ENCODE assay signal across 14 cellular contexts in the genomic region with DNA sequence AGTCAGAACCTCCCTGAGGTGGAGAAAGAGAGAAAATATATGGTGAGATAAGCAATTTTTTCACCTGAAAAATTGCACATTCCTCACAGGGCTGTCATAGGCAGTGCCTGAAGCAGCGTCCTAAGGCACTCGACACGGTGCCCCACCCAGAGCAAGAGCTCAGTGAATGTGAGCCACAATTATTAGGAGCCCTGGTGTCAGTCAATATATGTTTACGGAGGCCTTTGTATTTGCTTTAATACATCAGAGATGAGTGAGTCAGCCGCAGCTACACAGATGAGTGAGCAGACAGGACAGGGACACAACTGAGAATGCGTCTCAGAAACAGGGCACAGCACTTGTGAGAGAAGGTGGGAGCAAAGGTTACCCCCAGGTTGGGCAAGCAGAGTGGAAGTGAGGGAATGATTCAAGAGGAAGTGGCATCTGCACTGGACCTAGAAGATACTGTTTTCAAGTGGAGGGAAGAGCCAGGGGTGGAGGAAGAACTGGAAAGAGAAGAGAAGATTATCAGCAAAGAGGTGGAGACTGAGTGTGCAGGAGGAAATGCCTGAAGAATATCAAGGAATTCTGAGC. TPM values are rescaled to one million over a fixed set of nuclear protein-coding genes. Genes with fewer than 3 reads are reported as not detected.
DNase-seq lines count a peak whose midpoint lies in the region; ATAC-seq and TF ChIP-seq lines count a peak whose summit lies in the region.
"Had no signal": no experiment of that assay in that cellular context is flagged by ENCODE, and none has a peak within 500 bp of the region (broad histone marks: within the 10 kb centered on the region; RNA-seq: fewer than 3 reads in every experiment).

No MANE protein-coding gene starts in this region.

- no peaks in the 10 kb centered on the region for H3K9me3 Mint-ChIP-seq in stimulated activated naive CD8-positive, alpha-beta T cell treated with anti-CD3 and anti-CD28 coated beads, Interleukin-15, amount 100 ng/mL, for 72 hours
- H3K9me3 Mint-ChIP-seq: CD8-positive, alpha-beta memory T cell; stimulated activated naive B cell treated with anti-CD40 and anti-IgM and Interleukin-4, amounts not matched to agents 10 μg/mL and 1 μg/mL and 100 μg/mL, for 72 hours had no signal

- peaks cover 30% of the 10 kb centered on the region for H3K4me1 Mint-ChIP-seq in stimulated activated naive CD8-positive, alpha-beta T cell treated with anti-CD3 and anti-CD28 coated beads, Interleukin-15, amount 100 ng/mL, for 72 hours

- ATAC-seq in PC-3, result peak; percentile 64
- ATAC-seq in stimulated activated naive CD8-positive, alpha-beta T cell treated with anti-CD3 and anti-CD28 coated beads, Interleukin-15, amount 100 ng/mL, for 72 hours, result peak; percentile 15

- DNase-seq in stimulated activated CD4-positive, alpha-beta T cell treated with anti-CD3 and anti-CD28 coated beads, Interleukin-15, amount 100 ng/mL, for 24 hours, result peak; percentile 14
- no peak for DNase-seq in stimulated activated CD4-positive, alpha-beta T cell treated with anti-CD3 and anti-CD28 coated beads, Interleukin-4, amount 100 ng/mL, for 1 hour
- DNase-seq in PC-3 (peak; percentile 100), epithelial cell of prostate (ENCODE audit: low read depth, low spot score) (no peak), cerebellar cortex (ENCODE audit: low spot score) (no peak), KBM-7 (no peak), posterior vena cava (ENCODE audit: low spot score) (no peak)
- no peak for DNase-seq in stimulated activated naive CD8-positive, alpha-beta T cell treated with anti-CD3 and anti-CD28 coated beads, Interleukin-15, amount 100 ng/mL, for 72 hours
- DNase-seq: NCI-H1436 had no signal

- BruUV-seq in PC-3 (replicated peaks; lab: Mats Ljungman, UMichigan), result no TSS peak

- no peak overlapping the region for H3K4me3 Mint-ChIP-seq in stimulated activated naive CD8-positive, alpha-beta T cell treated with anti-CD3 and anti-CD28 coated beads, Interleukin-15, amount 100 ng/mL, for 72 hours
- H3K4me3 Mint-ChIP-seq: CD8-positive, alpha-beta memory T cell; stimulated activated naive B cell treated with anti-CD40 and anti-IgM and Interleukin-4, amounts not matched to agents 10 μg/mL and 1 μg/mL and 100 μg/mL, for 72 hours had no signal

- peak overlapping the region; percentile 58 for H2AFZ ChIP-seq in PC-3 (ENCODE audit: low read length)

- H3K27me3 Mint-ChIP-seq in stimulated activated naive CD8-positive, alpha-beta T cell treated with anti-CD3 and anti-CD28 coated beads, Interleukin-15, amount 100 ng/mL, for 72 hours, result no peaks in the 10 kb centered on the region
- H3K27me3 Mint-ChIP-seq: stimulated activated naive B cell treated with anti-CD40 and anti-IgM and Interleukin-4, amounts not matched to agents 10 μg/mL and 1 μg/mL and 100 μg/mL, for 72 hours had no signal

- no peaks in the 10 kb centered on the region for H3K9me2 ChIP-seq in PC-3 (replicated peaks; ENCODE audit: low read length)

- no peak overlapping the region for H3K27ac Mint-ChIP-seq in stimulated activated naive CD8-positive, alpha-beta T cell treated with anti-CD3 and anti-CD28 coated beads, Interleukin-15, amount 100 ng/mL, for 72 hours
- H3K27ac Mint-ChIP-seq: stimulated activated naive B cell treated with anti-CD40 and anti-IgM and Interleukin-4, amounts not matched to agents 10 μg/mL and 1 μg/mL and 100 μg/mL, for 72 hours had no signal

- peak overlapping the region; percentile 53 for H3K9ac ChIP-seq in PC-3 (ENCODE audit: low read length)

- POLR2A ChIA-PET in PC-3 (lab: Charles Lee; ENCODE audit: unreplicated experiment), result interaction anchor here (0.5 to 1.0 kb wide), 5 partner anchors 64 to 153 kb away, joined by 3 to 27 read pairs (median 3); a partner anchor contains a TSS

- TF ChIP-seq CTCF in PC-3 (conservative IDR thresholded peaks at IDR 0.05; ENCODE audit: low read depth, low read length), result no peak

- peaks cover 21% of the 10 kb centered on the region for H3F3A ChIP-seq in PC-3 (ENCODE audit: low read length, unreplicated experiment)

- no peaks in the 10 kb centered on the region for H3K9me3 ChIP-seq in PC-3 (ENCODE audit: low read length)
- H3K9me3 ChIP-seq: spleen had no signal

- no peaks in the 10 kb centered on the region for H4K20me1 ChIP-seq in PC-3 (ENCODE audit: low read length)

- peak overlapping the region; percentile 45 for H3K4me3 ChIP-seq in PC-3 (ENCODE audit: low read length)

- H3K4me1 ChIP-seq in PC-3 (ENCODE audit: insufficient read depth, low read length), result peaks cover 86% of the 10 kb centered on the region

- no peaks in the 10 kb centered on the region for H3K36me3 ChIP-seq in PC-3 (ENCODE audit: low read depth, low read length)
- H3K36me3 ChIP-seq: spleen had no signal

- intact Hi-C loops in PC-3 (cut with micrococcal nuclease) (loop anchor here (1.0 kb wide), 5 partner anchors 50 to 270 kb away; no protein-coding TSS in a partner anchor), posterior vena cava (cut with DNase I) (no loop called here)

- H3K27me3 ChIP-seq in PC-3 (ENCODE audit: low read length), result no peaks in the 10 kb centered on the region
- H3K27me3 ChIP-seq: spleen had no signal

- in situ Hi-C loops in KBM-7 (cut with MboI; ENCODE audit: low pct_unique_long_range_greater_than_20kb, low sequenced_read_pairs), result no loop called here

- H3K27ac ChIP-seq in PC-3 (ENCODE audit: low read length) (peak overlapping the region; percentile 86), epithelial cell of prostate (peak overlapping the region; percentile 66)

- H3K79me2 ChIP-seq in PC-3 (ENCODE audit: low read length), result no peaks in the 10 kb centered on the region

- H3K4me2 ChIP-seq in PC-3 (ENCODE audit: low read length), result peak overlapping the region; percentile 76

- CTCF ChIA-PET in PC-3 (lab: Charles Lee), result interaction anchor here (0.6 to 2.0 kb wide), 8 partner anchors 32 to 446 kb away, joined by 3 to 19 read pairs (median 4); a partner anchor contains a TSS

RNA-seq across cellular contexts. Expression of a gene that starts 5.2 kb away (rescaled TPM):
- total RNA-seq in PC-3 (2014; rRNA removed) (57.5 and 70.5 TPM in 2 replicates), posterior vena cava (10 to 100 TPM; 18.4 to 22.3 TPM)

RNA-seq across cellular contexts. Expression of a gene that starts 28.6 kb away (rescaled TPM):
- total RNA-seq in PC-3 (2014; rRNA removed) (not detected in 2 replicates), posterior vena cava (not detected)
- total RNA-seq: activated CD8-positive, alpha-beta memory T cell treated with anti-CD3 and anti-CD28 coated beads for 36 hours; CD8-positive, alpha-beta memory T cell; lung microvascular endothelial cell; spleen had no signal

Comparison
In these comparisons a context has a peak if more than half of its experiments do, and no peak if none do; other contexts are left out.
1. DNase-seq: peak in stimulated activated CD4-positive, alpha-beta T cell treated with anti-CD3 and anti-CD28 coated beads, Interleukin-15, amount 100 ng/mL, for 24 hours (single experiment) and PC-3 (single experiment); none in stimulated activated CD4-positive, alpha-beta T cell treated with anti-CD3 and anti-CD28 coated beads, Interleukin-4, amount 100 ng/mL, for 1 hour (single experiment), epithelial cell of prostate (single experiment), stimulated activated naive CD8-positive, alpha-beta T cell treated with anti-CD3 and anti-CD28 coated beads, Interleukin-15, amount 100 ng/mL, for 72 hours (0 of 2), cerebellar cortex (single experiment), KBM-7 (single experiment) and posterior vena cava (single experiment).